In the genomic region with DNA sequence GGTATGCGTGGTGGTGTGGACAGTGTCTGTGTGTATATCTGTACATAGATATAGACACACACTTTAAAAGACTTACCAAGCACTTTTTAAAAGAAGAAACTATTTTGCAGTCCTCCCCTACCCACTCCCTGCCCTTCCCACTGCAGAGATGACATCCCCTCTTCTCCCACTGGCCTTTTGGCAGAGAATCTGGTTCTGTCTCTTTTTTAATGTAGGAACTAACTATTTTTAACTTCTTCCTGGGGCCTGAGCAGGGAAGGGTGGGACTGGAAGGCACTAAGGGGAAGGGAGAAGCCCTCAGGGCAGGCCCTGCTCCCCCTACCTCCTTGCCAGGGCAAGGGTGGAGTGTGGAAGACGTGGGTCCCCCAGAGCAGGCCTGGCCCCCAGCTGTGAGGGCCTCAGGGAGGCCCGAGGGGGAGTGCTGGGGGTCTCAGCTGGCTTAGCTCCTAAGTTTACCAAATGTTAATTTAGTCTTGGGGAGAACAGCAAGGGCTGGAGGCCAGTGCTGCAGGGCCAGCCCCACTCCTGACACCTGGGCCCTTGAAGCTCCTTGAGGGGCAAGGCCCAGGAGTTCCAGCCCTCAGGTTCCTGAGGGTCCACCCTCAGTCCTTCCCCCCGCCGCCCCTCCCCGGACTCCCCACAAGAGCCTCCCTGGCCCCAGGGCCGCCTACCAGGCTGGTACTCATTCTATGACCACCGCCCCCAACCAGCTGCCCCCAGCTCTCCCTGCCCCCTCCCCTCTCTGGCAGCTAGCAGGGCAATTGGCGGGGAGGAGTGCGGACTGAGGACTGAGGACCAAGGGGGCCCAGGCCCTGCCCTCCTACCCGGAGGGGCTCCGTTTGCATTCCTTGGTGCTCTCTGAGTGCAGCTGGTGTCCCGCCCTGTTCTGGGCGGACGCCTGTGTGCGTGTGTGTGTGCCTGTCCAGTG, we compare ENCODE assay signal across 19 cellular contexts. TPM values are rescaled to one million over a fixed set of nuclear protein-coding genes. Genes with fewer than 3 reads are reported as not detected.
A peak's percentile ranks its signal among the peaks of the same experiment; 100 is the strongest.
DNase-seq lines count a peak whose midpoint lies in the region; ATAC-seq, FAIRE-seq and TF ChIP-seq lines count a peak whose summit lies in the region.
"Had no signal": no experiment of that assay in that cellular context is flagged by ENCODE, and none has a peak within 500 bp of the region (broad histone marks: within the 10 kb centered on the region; RNA-seq: fewer than 3 reads in every experiment).

No MANE protein-coding gene starts in this region.

- H3K9me3 ChIP-seq in kidney (ENCODE audit: control insufficient read depth in 1 of 2, low read length in 2 of 2) (no peaks in the 10 kb centered on the region), sigmoid colon (no peaks in the 10 kb centered on the region)
- H3K9me3 ChIP-seq: prostate gland had no signal

- 89% methylated on average over 16 of the region's 16 CpGs for WGBS in sigmoid colon, 2 donors

- no peak for FAIRE-seq in kidney (lab: Jason Lieb, UNC)
- FAIRE-seq: bronchial epithelial cell, frontal cortex had no signal

- H3K36me3 Mint-ChIP-seq in T-helper 1 cell treated with Interleukin-12 subunit alpha and Interleukin-12 subunit beta and Interleukin-4 antibody, amounts not matched to agents 30 μg/mL and 1 μg/mL, for 36 hours (ENCODE audit: low read depth), result peaks cover 20% of the 10 kb centered on the region
- peaks cover 12% of the 10 kb centered on the region for H3K36me3 Mint-ChIP-seq in activated CD8-positive, alpha-beta T cell treated with anti-CD3 and anti-CD28 coated beads for 36 hours (ENCODE audit: low read depth)

- no peak overlapping the region for H3K4me3 ChIP-seq in kidney (ENCODE audit: low read length in 2 of 2)
- H3K4me3 ChIP-seq in sigmoid colon, result no peak overlapping the region
- H3K4me3 ChIP-seq: prostate gland had no signal

- H3K9me3 Mint-ChIP-seq in T-helper 1 cell treated with Interleukin-12 subunit alpha and Interleukin-12 subunit beta and Interleukin-4 antibody, amounts not matched to agents 30 μg/mL and 1 μg/mL, for 36 hours, result no peaks in the 10 kb centered on the region
- H3K9me3 Mint-ChIP-seq in activated CD8-positive, alpha-beta T cell treated with anti-CD3 and anti-CD28 coated beads for 36 hours, result no peaks in the 10 kb centered on the region
- H3K9me3 Mint-ChIP-seq: activated CD4-positive, alpha-beta T cell treated with anti-CD3 and anti-CD28 coated beads, Interleukin-2, amount 10 ng/mL, durations not matched to agents 7 days and 5 days had no signal

- H3K27ac Mint-ChIP-seq in T-helper 1 cell treated with Interleukin-12 subunit alpha and Interleukin-12 subunit beta and Interleukin-4 antibody, amounts not matched to agents 30 μg/mL and 1 μg/mL, for 36 hours, result peak overlapping the region; percentile 15
- peak overlapping the region; percentile 77 for H3K27ac Mint-ChIP-seq in activated CD8-positive, alpha-beta T cell treated with anti-CD3 and anti-CD28 coated beads for 36 hours
- H3K27ac Mint-ChIP-seq: activated CD4-positive, alpha-beta T cell treated with anti-CD3 and anti-CD28 coated beads, Interleukin-2, amount 10 ng/mL, durations not matched to agents 7 days and 5 days had no signal

- peaks cover 6 to 12% of the 10 kb centered on the region in 2 donors for H3K4me1 ChIP-seq in kidney (ENCODE audit: control insufficient read depth in 1 of 2, insufficient read depth in 1 of 2, low read depth in 1 of 2, low read length in 2 of 2)
- peaks cover 0 to 22% (median 18%) of the 10 kb centered on the region in 4 donors for H3K4me1 ChIP-seq in sigmoid colon

- no peak for DNase-seq in T-helper 1 cell
- DNase-seq in activated CD8-positive, alpha-beta T cell treated with anti-CD3 and anti-CD28 coated beads for 36 hours, result no peak
- peak; percentile 75 for DNase-seq in kidney
- DNase-seq in sigmoid colon, result peak; percentile 57
- no peak for DNase-seq in anterior cingulate cortex (lab: John Stamatoyannopoulos, UW)
- no peak for DNase-seq in activated CD4-positive, alpha-beta T cell treated with anti-CD3 and anti-CD28 coated beads for 1 hour
- DNase-seq: activated CD4-positive, alpha-beta T cell treated with anti-CD3 and anti-CD28 coated beads, Interleukin-2, amount 10 ng/mL, durations not matched to agents 7 days and 5 days; activated effector memory CD4-positive, alpha-beta T cell treated with Interleukin-2 at 50 U/mL for 16 hours; GDM1; NCI-H2107; NCI-H774; T1000 had no signal

- TF ChIP-seq EP300 in sigmoid colon (IDR thresholded peaks at IDR 0.05), result no peak

- TF ChIP-seq CTCF in activated CD8-positive, alpha-beta T cell treated with anti-CD3 and anti-CD28 coated beads for 36 hours (IDR thresholded peaks at IDR 0.05), result no peak
- TF ChIP-seq CTCF in kidney (IDR thresholded peaks at IDR 0.05; ENCODE audit: borderline replicate concordance, extremely low read depth, insufficient read depth) (no peak), sigmoid colon (IDR thresholded peaks at IDR 0.05) (no peak)

- no peak for TF ChIP-seq POLR2A in sigmoid colon (IDR thresholded peaks at IDR 0.05)

- H3K36me3 ChIP-seq in kidney (ENCODE audit: control insufficient read depth in 1 of 2, insufficient read depth in 2 of 2, low read length in 2 of 2) (peaks cover 12 to 19% of the 10 kb centered on the region in 2 donors), sigmoid colon (peaks cover 24 to 59% (median 28%) of the 10 kb centered on the region in 4 donors)

- intact Hi-C loops in activated CD8-positive, alpha-beta T cell treated with anti-CD3 and anti-CD28 coated beads for 36 hours (cut with micrococcal nuclease), result no loop called here
- intact Hi-C loops in kidney (cut with DNase I), result no loop called here
- intact Hi-C loops in sigmoid colon (cut with DNase I), result loop anchor here (5.0 to 10.0 kb wide), 2 partner anchors 63 to 260 kb away; no protein-coding TSS in a partner anchor

- peaks cover 16% of the 10 kb centered on the region for H3K4me1 Mint-ChIP-seq in T-helper 1 cell treated with Interleukin-12 subunit alpha and Interleukin-12 subunit beta and Interleukin-4 antibody, amounts not matched to agents 30 μg/mL and 1 μg/mL, for 36 hours (ENCODE audit: low read depth)
- peaks cover 31% of the 10 kb centered on the region for H3K4me1 Mint-ChIP-seq in activated CD8-positive, alpha-beta T cell treated with anti-CD3 and anti-CD28 coated beads for 36 hours (ENCODE audit: low read depth)

- POLR2A ChIA-PET in activated CD8-positive, alpha-beta T cell treated with anti-CD3 and anti-CD28 coated beads for 36 hours (lab: Charles Lee), result interaction anchor here (0.8 to 6.6 kb wide), 13 partner anchors 8 to 71 kb away, joined by 3 to 53 read pairs (median 4); a partner anchor contains a TSS

- H3K9ac ChIP-seq in kidney (ENCODE audit: low read length in 2 of 2), result no peak overlapping the region

- H3K27me3 Mint-ChIP-seq in T-helper 1 cell treated with Interleukin-12 subunit alpha and Interleukin-12 subunit beta and Interleukin-4 antibody, amounts not matched to agents 30 μg/mL and 1 μg/mL, for 36 hours (ENCODE audit: low read depth), result no peaks in the 10 kb centered on the region
- no peaks in the 10 kb centered on the region for H3K27me3 Mint-ChIP-seq in activated CD8-positive, alpha-beta T cell treated with anti-CD3 and anti-CD28 coated beads for 36 hours
- H3K27me3 Mint-ChIP-seq: activated CD4-positive, alpha-beta T cell treated with anti-CD3 and anti-CD28 coated beads, Interleukin-2, amount 10 ng/mL, durations not matched to agents 7 days and 5 days had no signal

- no peaks in the 10 kb centered on the region for H3K27me3 ChIP-seq in sigmoid colon

- H3K27ac ChIP-seq in kidney (ENCODE audit: low read depth in 2 of 2, low read length in 2 of 2) (no peak overlapping the region), sigmoid colon (peak overlapping the region in 3 of 4 donors; percentile 18 to 31 (median 25))
- H3K27ac ChIP-seq: 22Rv1, prostate gland had no signal

- CTCF ChIA-PET in activated CD8-positive, alpha-beta T cell treated with anti-CD3 and anti-CD28 coated beads for 36 hours (lab: Charles Lee), result interaction anchor here (1.2 to 13.1 kb wide), 4 partner anchors 22 to 77 kb away, joined by 3 to 105 read pairs (median 10); a partner anchor contains a TSS

- ATAC-seq in activated CD8-positive, alpha-beta T cell treated with anti-CD3 and anti-CD28 coated beads for 36 hours, result no peak
- no peak for ATAC-seq in HG02610 (IDR thresholded peaks at IDR 0.05; ENCODE audit: unreplicated experiment)

- H3K4me3 Mint-ChIP-seq in T-helper 1 cell treated with Interleukin-12 subunit alpha and Interleukin-12 subunit beta and Interleukin-4 antibody, amounts not matched to agents 30 μg/mL and 1 μg/mL, for 36 hours, result no peak overlapping the region
- no peak overlapping the region for H3K4me3 Mint-ChIP-seq in activated CD8-positive, alpha-beta T cell treated with anti-CD3 and anti-CD28 coated beads for 36 hours
- H3K4me3 Mint-ChIP-seq: activated CD4-positive, alpha-beta T cell treated with anti-CD3 and anti-CD28 coated beads, Interleukin-2, amount 10 ng/mL, durations not matched to agents 7 days and 5 days had no signal

RNA-seq across cellular contexts. Expression of a gene that starts 19.3 kb away (rescaled TPM):
- 100 to 1,000 TPM; 136 to 144 TPM for total RNA-seq in activated CD8-positive, alpha-beta T cell treated with anti-CD3 and anti-CD28 coated beads for 36 hours
- total RNA-seq in kidney (26.1 TPM), sigmoid colon (10 to 100 TPM in 2 of 4 donors, 1 to 10 TPM in 2; 4.3 to 11.4 (median 9.6) TPM)
- polyA plus RNA-seq in kidney (ENCODE audit: insufficient read depth, low read depth, low replicate concordance) (3.8 TPM), sigmoid colon (10 to 100 TPM in 2 of 3 donors, 1 to 10 TPM in 1; 6.0 to 61.9 (median 17.1) TPM)
- total RNA-seq: RPMI7951 had no signal

RNA-seq across cellular contexts. Expression of a gene that starts 30.3 kb away (rescaled TPM):
- total RNA-seq in activated CD8-positive, alpha-beta T cell treated with anti-CD3 and anti-CD28 coated beads for 36 hours, result 10 to 100 TPM; 54.4 to 58.5 TPM
- total RNA-seq in kidney (135 TPM), sigmoid colon (10 to 100 TPM; 44.2 to 73.1 (median 56.9) TPM)
- polyA plus RNA-seq in kidney (ENCODE audit: insufficient read depth, low read depth, low replicate concordance) (151 TPM), sigmoid colon (100 to 1,000 TPM in 1 of 3 donors, 10 to 100 TPM in 2; 87.1 to 110 (median 91.3) TPM)

RNA-seq across cellular contexts. Expression of a gene that starts 40.2 kb away (rescaled TPM):
- 10 to 100 TPM; 26.4 to 26.6 TPM for total RNA-seq in activated CD8-positive, alpha-beta T cell treated with anti-CD3 and anti-CD28 coated beads for 36 hours
- total RNA-seq in kidney, result 35.5 TPM
- polyA plus RNA-seq in kidney (ENCODE audit: insufficient read depth, low read depth, low replicate concordance), result 12.0 TPM
- total RNA-seq in sigmoid colon, result 10 to 100 TPM; 18.9 to 29.6 (median 26.4) TPM
- 10 to 100 TPM; 12.7 to 24.4 (median 16.8) TPM for polyA plus RNA-seq in sigmoid colon

RNA-seq across cellular contexts. Expression of a gene that starts 53.5 kb away (rescaled TPM):
- 10 to 100 TPM; 16.6 to 16.8 TPM for total RNA-seq in activated CD8-positive, alpha-beta T cell treated with anti-CD3 and anti-CD28 coated beads for 36 hours
- total RNA-seq in kidney (118 TPM), sigmoid colon (10 to 100 TPM; 27.8 to 40.9 (median 37.2) TPM)
- polyA plus RNA-seq in kidney (ENCODE audit: insufficient read depth, low read depth, low replicate concordance) (95.0 TPM), sigmoid colon (10 to 100 TPM; 28.7 to 41.0 (median 39.0) TPM)

RNA-seq across cellular contexts. Expression of a gene that starts 59.9 kb away (rescaled TPM):
- total RNA-seq in activated CD8-positive, alpha-beta T cell treated with anti-CD3 and anti-CD28 coated beads for 36 hours, result 10 to 100 TPM; 43.4 to 50.7 TPM
- total RNA-seq in kidney (34.5 TPM), sigmoid colon (10 to 100 TPM; 17.2 to 24.6 (median 20.3) TPM)
- polyA plus RNA-seq in kidney (ENCODE audit: insufficient read depth, low read depth, low replicate concordance) (105 TPM), sigmoid colon (10 to 100 TPM; 14.3 to 28.2 (median 14.4) TPM)

Comparison
In these comparisons a context has a peak if more than half of its experiments do, and no peak if none do; other contexts are left out.
1. DNase-seq: peak in kidney (single experiment) and sigmoid colon (single experiment); none in T-helper 1 cell (0 of 5), activated CD8-positive, alpha-beta T cell treated with anti-CD3 and anti-CD28 coated beads for 36 hours (single experiment), anterior cingulate cortex (0 of 58) and activated CD4-positive, alpha-beta T cell treated with anti-CD3 and anti-CD28 coated beads for 1 hour (single experiment).
2. H3K27ac ChIP-seq: peak in sigmoid colon (3 of 4); none in kidney (0 of 2).